Comparison of ENCODE assay signal across 10 cellular contexts in the genomic region with DNA sequence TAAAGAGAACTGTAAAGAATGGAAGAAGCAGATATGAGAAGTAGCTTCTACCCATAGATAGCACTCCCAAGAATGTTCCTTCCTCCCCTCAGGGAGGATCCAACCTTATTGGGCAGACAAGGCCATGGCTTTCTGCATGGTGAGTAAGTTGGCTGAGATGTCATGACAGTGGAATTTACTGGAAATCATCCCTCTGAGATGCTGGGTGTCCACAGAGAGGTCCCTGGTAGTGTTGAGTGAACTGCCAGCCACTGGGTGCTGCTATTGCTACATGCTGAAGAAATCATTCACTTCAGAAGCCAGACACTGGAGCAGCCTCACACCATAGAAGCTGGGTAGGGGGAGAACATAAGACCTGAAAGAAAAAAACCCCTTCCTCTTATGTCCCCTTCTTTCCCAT. TPM values are rescaled to one million over a fixed set of nuclear protein-coding genes. Genes with fewer than 3 reads are reported as not detected.
DNase-seq lines count a peak whose midpoint lies in the region; ATAC-seq and TF ChIP-seq lines count a peak whose summit lies in the region.
"Had no signal": no experiment of that assay in that cellular context is flagged by ENCODE, and none has a peak within 500 bp of the region (broad histone marks: within the 10 kb centered on the region; RNA-seq: fewer than 3 reads in every experiment).

No MANE protein-coding gene starts in this region.

- TF ChIP-seq EP300 in sigmoid colon (IDR thresholded peaks at IDR 0.05) = no peak

- no peak overlapping the region for H3K27ac ChIP-seq in sigmoid colon

- no peaks in the 10 kb centered on the region for H3K36me3 ChIP-seq in sigmoid colon

- intact Hi-C loops in sigmoid colon (cut with DNase I) = no loop called here

- H3K4me1 ChIP-seq in sigmoid colon = peaks cover 0 to 7% (median 3%) of the 10 kb centered on the region in 4 donors

- H3K27me3 ChIP-seq in sigmoid colon = no peaks in the 10 kb centered on the region

- ATAC-seq in left lobe of liver (peak; percentile 70), HG02885 (IDR thresholded peaks at IDR 0.05; ENCODE audit: poor library complexity, unreplicated experiment) (no peak)

- no peak overlapping the region for H3K4me3 ChIP-seq in sigmoid colon

- TF ChIP-seq POLR2A in sigmoid colon (IDR thresholded peaks at IDR 0.05) = no peak

- no peak for TF ChIP-seq CTCF in sigmoid colon (IDR thresholded peaks at IDR 0.05)

- DNase-seq in GM03348 (ENCODE audit: low spot score) = peak; percentile 13
- peak; percentile 30 for DNase-seq in HuH-7.5 (ENCODE audit: low spot score)
- peak; percentile 53 for DNase-seq in amniotic epithelial cell (ENCODE audit: low read depth)
- DNase-seq in left lobe of liver (ENCODE audit: low spot score) = no peak
- DNase-seq in NCI-H146 (lab: John Stamatoyannopoulos, UW) = no peak
- no peak for DNase-seq in sigmoid colon
- DNase-seq: activated effector memory CD4-positive, alpha-beta T cell treated with anti-CD3 and anti-CD28 coated beads, Interleukin-2, amount 50 U/mL, for 16 hours; dermis blood vessel endothelial cell; NCI-H1105 treated with DMSO at 0.1 percent for 48 hours had no signal

- peaks cover 0 to 4% (median 0%) of the 10 kb centered on the region in 4 donors for H3K9me3 ChIP-seq in sigmoid colon

RNA-seq across cellular contexts. Expression of a gene that starts 46.4 kb away (rescaled TPM):
- total RNA-seq in left lobe of liver (0.23 TPM), sigmoid colon (under 1 TPM; 0.16 to 0.41 (median 0.32) TPM)
- 10 to 100 TPM; 21.6 to 31.5 (median 27.5) TPM for polyA plus RNA-seq in sigmoid colon

Comparison
In these comparisons a context has a peak if more than half of its experiments do, and no peak if none do; other contexts are left out.
1. DNase-seq: peak in GM03348 (single experiment), HuH-7.5 (single experiment) and amniotic epithelial cell (single experiment); none in left lobe of liver (single experiment), NCI-H146 (single experiment) and sigmoid colon (single experiment).